Comparison of ENCODE assay signal across 15 cellular contexts in genomic region chr16:2015117-2015946, GRCh38. TPM values are rescaled to one million over a fixed set of nuclear protein-coding genes. Genes with fewer than 3 reads are reported as not detected.
A peak's percentile ranks its signal among the peaks of the same experiment; 100 is the strongest.
DNase-seq lines count a peak whose midpoint lies in the region; ATAC-seq and TF ChIP-seq lines count a peak whose summit lies in the region.
"Had no signal": no experiment of that assay in that cellular context is flagged by ENCODE, and none has a peak within 500 bp of the region (broad histone marks: within the 10 kb centered on the region; RNA-seq: fewer than 3 reads in every experiment).

No MANE protein-coding gene starts in this region.

- peaks cover 14% of the 10 kb centered on the region for H3K27me3 Mint-ChIP-seq in neural progenitor cell (ENCODE audit: insufficient read depth, low read depth)

- intact Hi-C loops in left lung (cut with DNase I), result no loop called here

- peak overlapping the region in 9 of 11 experiments; percentile 47 to 89 (median 59); a peak in 16 of 22 replicates for H3K27ac ChIP-seq in BLaER1 treated with 17β-estradiol and CSF1 and Interleukin-3, amounts not matched to agents 10 nM and 100 nM
- H3K27ac ChIP-seq in left lung (no peak overlapping the region), neural progenitor cell (no peak overlapping the region)
- H3K27ac ChIP-seq: pancreas had no signal

- ATAC-seq in left lung (peak; percentile 55), GM21825 (IDR thresholded peaks at IDR 0.05; ENCODE audit: unreplicated experiment) (no peak)

- H3K9ac ChIP-seq in BLaER1 treated with 17β-estradiol and CSF1 and Interleukin-3, amounts not matched to agents 10 nM and 100 nM, result peak overlapping the region; percentile 27 to 77 (median 58); a peak in 19 of 22 replicates
- H3K9ac ChIP-seq in neural progenitor cell, result no peak overlapping the region

- H3K27me3 ChIP-seq in BLaER1 treated with 17β-estradiol and CSF1 and Interleukin-3, amounts not matched to agents 10 nM and 100 nM, result peaks cover 19 to 32% (median 28%) of the 10 kb centered on the region in 11 experiments
- H3K27me3 ChIP-seq in left lung (peaks cover 13 to 35% of the 10 kb centered on the region in 2 donors), neural progenitor cell (peaks cover 44% of the 10 kb centered on the region)

- H3K9me3 Mint-ChIP-seq in neural progenitor cell, result no peaks in the 10 kb centered on the region
- H3K9me3 Mint-ChIP-seq: brain; stimulated activated naive CD8-positive, alpha-beta T cell treated with anti-CD3 and anti-CD28 coated beads, Interleukin-15, Interleukin-2, amounts not matched to agents 100 ng/mL and 50 ng/mL, for 24 hours had no signal

- H4K20me1 ChIP-seq in BLaER1 treated with 17β-estradiol and CSF1 and Interleukin-3, amounts not matched to agents 10 nM and 100 nM, result peaks cover 0 to 4% (median 0%) of the 10 kb centered on the region in 11 experiments; a peak in 3 of 22 replicates
- no peaks in the 10 kb centered on the region for H4K20me1 ChIP-seq in neural progenitor cell (ENCODE audit: low read depth)

- H3K4me3 Mint-ChIP-seq in neural progenitor cell, result no peak overlapping the region
- H3K4me3 Mint-ChIP-seq: stimulated activated naive CD8-positive, alpha-beta T cell treated with anti-CD3 and anti-CD28 coated beads, Interleukin-15, Interleukin-2, amounts not matched to agents 100 ng/mL and 50 ng/mL, for 24 hours had no signal

- peaks cover 31 to 72% (median 40%) of the 10 kb centered on the region in 10 experiments for H3K4me1 ChIP-seq in BLaER1 treated with 17β-estradiol and CSF1 and Interleukin-3, amounts not matched to agents 10 nM and 100 nM
- H3K4me1 ChIP-seq in left lung (peaks cover 10 to 14% of the 10 kb centered on the region in 2 donors), neural progenitor cell (peaks cover 6% of the 10 kb centered on the region)

- peaks cover 2% of the 10 kb centered on the region for H3K4me1 Mint-ChIP-seq in neural progenitor cell

- TF ChIP-seq CTCF in left lung (IDR thresholded peaks at IDR 0.05) (no peak), neural progenitor cell (IDR thresholded peaks at IDR 0.05) (no peak)

- DNase-seq in HT-29 (ENCODE audit: low spot score) (peak; percentile 70), T1000 (lab: John Stamatoyannopoulos, UW) (peak; percentile 69), left lung (no peak), neural progenitor cell (ENCODE audit: low spot score) (no peak), NAMALWA (ENCODE audit: low spot score) (no peak)
- DNase-seq in stimulated activated CD4-positive, alpha-beta T cell treated with anti-CD3 and anti-CD28 coated beads, Interleukin-12 subunit alpha, Interleukin-12 subunit beta, amount 100 ng/mL, for 4 hours, result no peak
- DNase-seq: activated T-cell treated with anti-CD3 and anti-CD28 coated beads, Interleukin-2, amount 50 U/mL, for 1 hour; C1 segment of cervical spinal cord; OCI-M1; pancreas; stimulated activated CD4-positive, alpha-beta T cell treated with anti-CD3 and anti-CD28 coated beads, Interleukin-1b, Interleukin-23, amount 100 ng/mL, for 48 hours had no signal

- H3K36me3 ChIP-seq in BLaER1 treated with 17β-estradiol and CSF1 and Interleukin-3, amounts not matched to agents 10 nM and 100 nM, result no peaks in the 10 kb centered on the region
- H3K36me3 ChIP-seq in left lung (no peaks in the 10 kb centered on the region), neural progenitor cell (no peaks in the 10 kb centered on the region)
- H3K36me3 ChIP-seq: pancreas had no signal

- H3K9me3 ChIP-seq in BLaER1 treated with 17β-estradiol and CSF1 and Interleukin-3, amounts not matched to agents 10 nM and 100 nM (replicated peaks in 1 of 11), result no peaks in the 10 kb centered on the region
- no peaks in the 10 kb centered on the region for H3K9me3 ChIP-seq in left lung
- no peaks in the 10 kb centered on the region for H3K9me3 ChIP-seq in neural progenitor cell (ENCODE audit: low read depth)
- H3K9me3 ChIP-seq: pancreas had no signal

- no peaks in the 10 kb centered on the region for H3K36me3 Mint-ChIP-seq in neural progenitor cell
- H3K36me3 Mint-ChIP-seq: brain had no signal

- no peak overlapping the region for H2AFZ ChIP-seq in neural progenitor cell (replicated peaks)

- H3K4me3 ChIP-seq in BLaER1 treated with 17β-estradiol and CSF1 and Interleukin-3, amounts not matched to agents 10 nM and 100 nM, result no peak overlapping the region
- no peak overlapping the region for H3K4me3 ChIP-seq in left lung
- H3K4me3 ChIP-seq in neural progenitor cell, result no peak overlapping the region
- H3K4me3 ChIP-seq: pancreas had no signal

- H3F3A ChIP-seq in neural progenitor cell (ENCODE audit: low read depth), result peaks cover 9% of the 10 kb centered on the region

- H3K79me2 ChIP-seq in neural progenitor cell (ENCODE audit: low read depth), result no peaks in the 10 kb centered on the region

- no peak overlapping the region for H3K27ac Mint-ChIP-seq in neural progenitor cell
- H3K27ac Mint-ChIP-seq: stimulated activated naive CD8-positive, alpha-beta T cell treated with anti-CD3 and anti-CD28 coated beads, Interleukin-15, Interleukin-2, amounts not matched to agents 100 ng/mL and 50 ng/mL, for 24 hours had no signal

- peak overlapping the region; percentile 30 to 79 (median 52) for H3K4me2 ChIP-seq in BLaER1 treated with 17β-estradiol and CSF1 and Interleukin-3, amounts not matched to agents 10 nM and 100 nM
- no peak overlapping the region for H3K4me2 ChIP-seq in neural progenitor cell

RNA-seq across cellular contexts. Expression of gene NPW, which starts 4.3 kb away (rescaled TPM):
- total RNA-seq in HT-29 (2014; rRNA removed; shearing (Covaris generic)), result 0.91 and 2.7 TPM in 2 replicates
- total RNA-seq in left lung, result 1 to 10 TPM in 1 of 2 donors, under 1 TPM in 1; 0.94 to 3.1 TPM
- total RNA-seq in neural progenitor cell (ENCODE audit: low replicate concordance), result 0.99 TPM in 1 of 2 replicates, not detected in the other

RNA-seq across cellular contexts. Expression of gene ZNF598, which starts 5.7 kb away (rescaled TPM):
- 42.9 and 49.0 TPM in 2 replicates for total RNA-seq in HT-29 (2014; rRNA removed; shearing (Covaris generic))
- total RNA-seq in left lung (10 to 100 TPM; 31.5 to 45.9 TPM), neural progenitor cell (ENCODE audit: low replicate concordance) (12.7 and 31.2 TPM in 2 replicates)

RNA-seq across cellular contexts. Expression of gene NHERF2, which starts 11.4 kb away (rescaled TPM):
- total RNA-seq in HT-29 (2014; rRNA removed; shearing (Covaris generic)), result 258 and 259 TPM in 2 replicates
- 100 to 1,000 TPM; 186 to 349 TPM for total RNA-seq in left lung
- 3.0 and 9.1 TPM in 2 replicates for total RNA-seq in neural progenitor cell (ENCODE audit: low replicate concordance)

RNA-seq across cellular contexts. Expression of gene SYNGR3, which starts 25.6 kb away (rescaled TPM):
- 1.9 and 2.3 TPM in 2 replicates for total RNA-seq in HT-29 (2014; rRNA removed; shearing (Covaris generic))
- total RNA-seq in left lung (under 1 TPM; 0.31 to 0.32 TPM), neural progenitor cell (ENCODE audit: low replicate concordance) (4.4 and 8.7 TPM in 2 replicates)

RNA-seq across cellular contexts. Expression of gene GFER, which starts 31.3 kb away (rescaled TPM):
- 51.7 and 70.3 TPM in 2 replicates for total RNA-seq in HT-29 (2014; rRNA removed; shearing (Covaris generic))
- 10 to 100 TPM; 25.8 to 26.1 TPM for total RNA-seq in left lung
- total RNA-seq in neural progenitor cell (ENCODE audit: low replicate concordance), result 35.1 and 35.5 TPM in 2 replicates

Comparison
In these comparisons a context has a peak if more than half of its experiments do, and no peak if none do; other contexts are left out.
1. H3K27ac ChIP-seq: peak in BLaER1 treated with 17β-estradiol and CSF1 and Interleukin-3, amounts not matched to agents 10 nM and 100 nM (9 of 11); none in left lung (0 of 2) and neural progenitor cell (single experiment).
2. DNase-seq: peak in HT-29 (single experiment) and T1000 (single experiment); none in left lung (0 of 2), neural progenitor cell (single experiment), stimulated activated CD4-positive, alpha-beta T cell treated with anti-CD3 and anti-CD28 coated beads, Interleukin-12 subunit alpha, Interleukin-12 subunit beta, amount 100 ng/mL, for 4 hours (single experiment) and NAMALWA (single experiment).
3. RNA of gene NHERF2, which starts 11.4 kb away (total RNA-seq): 186 to 349 TPM in left lung and 258 to 259 TPM in HT-29; 3.0 to 9.1 TPM in neural progenitor cell; every median in the first group is over 10 times any median in the second.